In the genomic region with DNA sequence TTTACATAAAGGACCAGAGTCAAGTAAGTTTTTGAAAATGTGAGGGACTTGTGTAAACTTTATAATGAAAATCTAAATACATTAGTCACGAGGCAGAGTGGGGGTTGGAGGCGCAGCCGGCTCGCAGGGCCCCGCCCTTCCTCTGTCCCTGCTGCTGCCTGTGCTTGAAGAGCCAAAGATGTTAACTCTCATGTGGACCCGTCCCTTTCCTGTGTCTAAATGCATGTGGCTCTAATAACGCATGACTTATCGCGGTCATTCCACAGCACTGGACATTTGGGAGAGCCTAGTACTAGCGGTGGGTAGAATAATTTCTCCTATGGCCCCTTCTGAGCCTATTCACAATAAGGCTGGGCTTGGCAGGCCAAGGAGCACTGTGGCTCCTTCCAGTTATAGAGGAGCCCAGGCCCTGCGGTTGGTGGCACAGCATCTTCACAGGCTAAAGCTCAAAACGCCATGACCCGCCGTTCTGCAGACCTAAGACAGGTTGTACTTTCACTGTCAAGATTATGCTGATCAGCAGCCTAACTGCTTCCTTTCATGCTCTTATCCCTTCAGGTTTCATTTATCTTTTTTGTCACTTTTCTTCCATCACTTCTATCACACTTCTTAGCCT, we compare ENCODE assay signal across 21 cellular contexts.
"Had no signal": no experiment of that assay in that cellular context is flagged by ENCODE, and none has a peak within 500 bp of the region (broad histone marks: within the 10 kb centered on the region; RNA-seq: fewer than 3 reads in every experiment).

No MANE protein-coding gene starts in this region.

- H3K27ac ChIP-seq: body of pancreas, colonic mucosa, epithelial cell of prostate, prostate gland, right atrium auricular region, tibial nerve, uterus had no signal

- H3K36me3 ChIP-seq: colonic mucosa, left lung, prostate gland, right atrium auricular region, tibial nerve, uterus had no signal

- H3K27me3 ChIP-seq: body of pancreas, colonic mucosa, left lung, right atrium auricular region, tibial nerve, uterus had no signal

- H3K4me1 Mint-ChIP-seq: activated CD4-positive, alpha-beta T cell treated with anti-CD3 and anti-CD28 coated beads, Interleukin-2, amount 10 ng/mL, durations not matched to agents 24 days and 14 days; central memory CD8-positive, alpha-beta T cell had no signal

- FAIRE-seq: frontal cortex had no signal

- DNase-seq: activated CD4-positive, alpha-beta T cell treated with anti-CD3 and anti-CD28 coated beads, Interleukin-2, amount 10 ng/mL, durations not matched to agents 24 days and 14 days; activated CD8-positive, alpha-beta T cell treated with anti-CD3 and anti-CD28 coated beads for 36 hours; activated naive CD4-positive, alpha-beta T cell treated with anti-CD3 and anti-CD28 coated beads for 36 hours; activated T-cell treated with anti-CD3 and anti-CD28 coated beads, Interleukin-2, amount 50 U/mL, for 24 hours; body of pancreas; colonic mucosa; endodermal cell; hypothalamus; islet precursor cell; left lung; mammary epithelial cell; stimulated activated CD4-positive, alpha-beta T cell treated with anti-CD3 and anti-CD28 coated beads, Interleukin-2, amount 100 ng/mL, for 24 hours; stimulated activated naive CD8-positive, alpha-beta T cell treated with anti-CD3 and anti-CD28 coated beads, Interleukin-15, Interleukin-2, amounts not matched to agents 100 U/mL and 50 U/mL, for 24 hours; uterus had no signal

- H3K4me3 Mint-ChIP-seq: activated CD4-positive, alpha-beta T cell treated with anti-CD3 and anti-CD28 coated beads, Interleukin-2, amount 10 ng/mL, durations not matched to agents 24 days and 14 days; activated CD8-positive, alpha-beta T cell treated with anti-CD3 and anti-CD28 coated beads for 36 hours; activated naive CD4-positive, alpha-beta T cell treated with anti-CD3 and anti-CD28 coated beads for 36 hours; activated T-cell treated with anti-CD3 and anti-CD28 coated beads, Interleukin-2, amount 50 U/mL, for 24 hours; central memory CD8-positive, alpha-beta T cell; endodermal cell; T-helper 2 cell treated with Interferon-gamma antibody and Interleukin-4, amounts not matched to agents 5 μg/mL and 100 μg/mL, for 36 hours had no signal

- H3K9me3 Mint-ChIP-seq: activated CD4-positive, alpha-beta T cell treated with anti-CD3 and anti-CD28 coated beads, Interleukin-2, amount 10 ng/mL, durations not matched to agents 24 days and 14 days; activated CD8-positive, alpha-beta T cell treated with anti-CD3 and anti-CD28 coated beads for 36 hours; activated naive CD4-positive, alpha-beta T cell treated with anti-CD3 and anti-CD28 coated beads for 36 hours; activated T-cell treated with anti-CD3 and anti-CD28 coated beads, Interleukin-2, amount 50 U/mL, for 24 hours; central memory CD8-positive, alpha-beta T cell; T-helper 2 cell treated with Interferon-gamma antibody and Interleukin-4, amounts not matched to agents 5 μg/mL and 100 μg/mL, for 36 hours had no signal

- H3K4me1 ChIP-seq: body of pancreas, colonic mucosa, left lung, prostate gland, right atrium auricular region, uterus had no signal

- H3K4me3 ChIP-seq: body of pancreas, colonic mucosa, left lung, prostate gland, right atrium auricular region, tibial nerve, uterus had no signal

- H3K9me3 ChIP-seq: body of pancreas, colonic mucosa, left lung, prostate gland, tibial nerve, uterus had no signal

- H3K27ac Mint-ChIP-seq: activated CD4-positive, alpha-beta T cell treated with anti-CD3 and anti-CD28 coated beads, Interleukin-2, amount 10 ng/mL, durations not matched to agents 24 days and 14 days; activated CD8-positive, alpha-beta T cell treated with anti-CD3 and anti-CD28 coated beads for 36 hours; activated naive CD4-positive, alpha-beta T cell treated with anti-CD3 and anti-CD28 coated beads for 36 hours; activated T-cell treated with anti-CD3 and anti-CD28 coated beads, Interleukin-2, amount 50 U/mL, for 24 hours; endodermal cell; T-helper 2 cell treated with Interferon-gamma antibody and Interleukin-4, amounts not matched to agents 5 μg/mL and 100 μg/mL, for 36 hours had no signal
